ENCODE assay signal across 30 cellular contexts in genomic region chr9:92236915-92237314, GRCh38.
"Had no signal": no experiment of that assay in that cellular context is flagged by ENCODE, and none has a peak within 500 bp of the region (broad histone marks: within the 10 kb centered on the region; RNA-seq: fewer than 3 reads in every experiment).

No MANE protein-coding gene starts in this region.

- DNase-seq: activated CD4-positive, alpha-beta T cell treated with anti-CD3 and anti-CD28 coated beads, Interleukin-2, amount 10 ng/mL, durations not matched to agents 24 days and 14 days; activated CD4-positive, alpha-beta T cell treated with anti-CD3 and anti-CD28 coated beads, Interleukin-2, amount 50 U/mL, for 4 hours; activated CD8-positive, alpha-beta T cell treated with anti-CD3 and anti-CD28 coated beads for 36 hours; activated gamma-delta T cell treated with Interleukin-2 at 50 U/mL for 16 hours; activated naive CD4-positive, alpha-beta T cell treated with anti-CD3 and anti-CD28 coated beads, Interleukin-2, amount 50 U/mL, for 16 hours; activated naive CD8-positive, alpha-beta T cell treated with anti-CD3 and anti-CD28 coated beads, Interleukin-2, amount 10 ng/mL, durations not matched to agents 7 days and 5 days; activated T-cell treated with anti-CD3 and anti-CD28 coated beads, Interleukin-2, amount 50 U/mL, for 1 hour; adrenal gland; anterior cingulate cortex; central memory CD4-positive, alpha-beta T cell; Kasumi-1; KG1; NCI-H1092 treated with DMSO at 0.1 percent for 48 hours; NCI-H1417; NCI-H146; NCI-H187; NCI-H2029 treated with DMSO at 0.1 percent for 48 hours; NCI-H2107; NCI-H2171; NCI-H510A; NCI-H526; NCI-H748 treated with DMSO at 0.1 percent for 48 hours; NK-92 treated with Interleukin-12 subunit alpha and Interleukin-12 subunit beta, amount 100 ng/mL, for 24 hours; PC-9; Right ventricle myocardium superior; SW 1271 had no signal

- H3K4me3 Mint-ChIP-seq: activated CD4-positive, alpha-beta T cell treated with anti-CD3 and anti-CD28 coated beads, Interleukin-2, amount 10 ng/mL, durations not matched to agents 24 days and 14 days; activated CD8-positive, alpha-beta T cell treated with anti-CD3 and anti-CD28 coated beads for 36 hours; activated naive CD8-positive, alpha-beta T cell treated with anti-CD3 and anti-CD28 coated beads, Interleukin-2, amount 10 ng/mL, durations not matched to agents 7 days and 5 days; activated T-helper 1 cell treated with anti-CD3 and anti-CD28 coated beads, Interleukin-12 subunit alpha, Interleukin-12 subunit beta, Interleukin-2, Interleukin-4 antibody, amounts not matched to agents 30 ng/mL and 10 ng/mL and 1 ng/mL, durations not matched to agents 14 hours and 24 hours and 36 hours; brain; IgD-negative memory B cell; T-helper 2 cell treated with Interferon-gamma antibody and Interleukin-4, amounts not matched to agents 5 μg/mL and 100 μg/mL, for 36 hours had no signal

- H3K9me3 Mint-ChIP-seq: activated CD4-positive, alpha-beta T cell treated with anti-CD3 and anti-CD28 coated beads, Interleukin-2, amount 10 ng/mL, durations not matched to agents 24 days and 14 days; activated CD8-positive, alpha-beta T cell treated with anti-CD3 and anti-CD28 coated beads for 36 hours; activated naive CD8-positive, alpha-beta T cell treated with anti-CD3 and anti-CD28 coated beads, Interleukin-2, amount 10 ng/mL, durations not matched to agents 7 days and 5 days; activated T-helper 1 cell treated with anti-CD3 and anti-CD28 coated beads, Interleukin-12 subunit alpha, Interleukin-12 subunit beta, Interleukin-2, Interleukin-4 antibody, amounts not matched to agents 30 ng/mL and 10 ng/mL and 1 ng/mL, durations not matched to agents 14 hours and 24 hours and 36 hours; brain; IgD-negative memory B cell; T-helper 2 cell treated with Interferon-gamma antibody and Interleukin-4, amounts not matched to agents 5 μg/mL and 100 μg/mL, for 36 hours had no signal

- H3K27ac ChIP-seq: adrenal gland, PC-9 had no signal

- H2AFZ ChIP-seq: PC-9 had no signal

- H3K4me3 ChIP-seq: adrenal gland, PC-9 had no signal

- H3K27me3 ChIP-seq: adrenal gland had no signal

- H3K27ac Mint-ChIP-seq: activated CD4-positive, alpha-beta T cell treated with anti-CD3 and anti-CD28 coated beads, Interleukin-2, amount 10 ng/mL, durations not matched to agents 24 days and 14 days; activated CD8-positive, alpha-beta T cell treated with anti-CD3 and anti-CD28 coated beads for 36 hours; activated naive CD8-positive, alpha-beta T cell treated with anti-CD3 and anti-CD28 coated beads, Interleukin-2, amount 10 ng/mL, durations not matched to agents 7 days and 5 days; activated T-helper 1 cell treated with anti-CD3 and anti-CD28 coated beads, Interleukin-12 subunit alpha, Interleukin-12 subunit beta, Interleukin-2, Interleukin-4 antibody, amounts not matched to agents 30 ng/mL and 10 ng/mL and 1 ng/mL, durations not matched to agents 14 hours and 24 hours and 36 hours; brain; T-helper 2 cell treated with Interferon-gamma antibody and Interleukin-4, amounts not matched to agents 5 μg/mL and 100 μg/mL, for 36 hours had no signal

- H3K4me1 Mint-ChIP-seq: activated naive CD8-positive, alpha-beta T cell treated with anti-CD3 and anti-CD28 coated beads, Interleukin-2, amount 10 ng/mL, durations not matched to agents 7 days and 5 days; brain; IgD-negative memory B cell had no signal

- H3K27me3 Mint-ChIP-seq: activated CD4-positive, alpha-beta T cell treated with anti-CD3 and anti-CD28 coated beads, Interleukin-2, amount 10 ng/mL, durations not matched to agents 24 days and 14 days; activated CD8-positive, alpha-beta T cell treated with anti-CD3 and anti-CD28 coated beads for 36 hours; activated naive CD8-positive, alpha-beta T cell treated with anti-CD3 and anti-CD28 coated beads, Interleukin-2, amount 10 ng/mL, durations not matched to agents 7 days and 5 days; brain; IgD-negative memory B cell had no signal

- H3K9me3 ChIP-seq: adrenal gland had no signal

- ATAC-seq: activated CD8-positive, alpha-beta T cell treated with anti-CD3 and anti-CD28 coated beads for 36 hours had no signal

- H3K4me2 ChIP-seq: PC-9 had no signal
